8 cellular contexts compared by ENCODE assay signal in genomic region chrX:151974336-151975227, GRCh38. TPM values are rescaled to one million over a fixed set of nuclear protein-coding genes. Genes with fewer than 3 reads are reported as not detected.
DNase-seq lines count a peak whose midpoint lies in the region; ATAC-seq and TF ChIP-seq lines count a peak whose summit lies in the region.

Gene GABRE, minus strand, starts transcription at chrX:151974676. Its CDS starts 51 bp downstream, at chrX:151974625.

- H3K27me3 Mint-ChIP-seq in endothelial cell (ENCODE audit: unreplicated experiment), result peaks cover 4% of the 10 kb centered on the region

- ATAC-seq in HG03175 (IDR thresholded peaks at IDR 0.05; ENCODE audit: unreplicated experiment) (no peak), HG03378 (IDR thresholded peaks at IDR 0.05; ENCODE audit: unreplicated experiment) (no peak)

- DNase-seq in COLO668 (lab: John Stamatoyannopoulos, UW; ENCODE audit: unreplicated experiment), result peak; percentile 54
- peak; percentile 52 for DNase-seq in NCI-H2227 (lab: John Stamatoyannopoulos, UW; ENCODE audit: unreplicated experiment)
- peak; percentile 18 for DNase-seq in endothelial cell (ENCODE audit: low spot score)
- no peak for DNase-seq in mesenteric fat pad (ENCODE audit: low spot score)
- DNase-seq in NCI-H187 treated with DMSO at 0.1 percent for 48 hours (lab: John Stamatoyannopoulos, UW), result no peak
- DNase-seq in NCI-H345 treated with DMSO at 0.1 percent for 48 hours (lab: John Stamatoyannopoulos, UW; ENCODE audit: unreplicated experiment), result no peak

- no peak for TF ChIP-seq CTCF in endothelial cell (IDR thresholded peaks at IDR 0.05; ENCODE audit: unreplicated experiment)

- H3K4me3 Mint-ChIP-seq in endothelial cell (ENCODE audit: unreplicated experiment), result peak within 1 kb of the TSS; percentile 47

- peaks cover 4% of the 10 kb centered on the region for H3K4me1 Mint-ChIP-seq in endothelial cell (ENCODE audit: unreplicated experiment)

- H3K36me3 Mint-ChIP-seq in endothelial cell (ENCODE audit: low read depth, unreplicated experiment), result no peaks in the 10 kb centered on the region

- no peaks in the 10 kb centered on the region for H3K9me3 Mint-ChIP-seq in endothelial cell (ENCODE audit: unreplicated experiment)

- peak within 1 kb of the TSS; percentile 9 for H3K27ac Mint-ChIP-seq in endothelial cell (ENCODE audit: unreplicated experiment)

RNA-seq across cellular contexts. Expression of gene GABRE, which starts in this region (rescaled TPM):
- 2.0 TPM for total RNA-seq in endothelial cell (ENCODE audit: unreplicated experiment)
- 167 TPM for total RNA-seq in mesenteric fat pad

Comparison
In these comparisons a context has a peak if more than half of its experiments do, and no peak if none do; other contexts are left out.
1. RNA of gene GABRE (total RNA-seq): 167 TPM in mesenteric fat pad (single experiment); 2.0 TPM in endothelial cell (single experiment); every median in the first group is over 10 times any median in the second.
2. DNase-seq: peak in COLO668 (single experiment), NCI-H2227 (single experiment) and endothelial cell (single experiment); none in mesenteric fat pad (single experiment), NCI-H187 treated with DMSO at 0.1 percent for 48 hours (single experiment) and NCI-H345 treated with DMSO at 0.1 percent for 48 hours (single experiment).